ENCODE assay signal across 28 cellular contexts in genomic region chr21:38056481-38056880, GRCh38.
"Had no signal": no experiment of that assay in that cellular context is flagged by ENCODE, and none has a peak within 500 bp of the region (broad histone marks: within the 10 kb centered on the region; RNA-seq: fewer than 3 reads in every experiment).

No MANE protein-coding gene starts in this region.

- H3K9me3 ChIP-seq: stomach, suprapubic skin, testis, thoracic aorta, thyroid gland, tibial artery, tibial nerve, transverse colon, upper lobe of left lung, upper lobe of right lung, uterus, vagina had no signal

- H3K27me3 ChIP-seq: stomach, testis, thyroid gland, tibial artery, tibial nerve, transverse colon, upper lobe of left lung, upper lobe of right lung, uterus, vagina had no signal

- ATAC-seq: stimulated activated memory B cell treated with anti-CD40 and anti-IgM and Interleukin-4, amounts not matched to agents 10 μg/mL and 1 μg/mL and 100 μg/mL, for 72 hours; stimulated activated naive B cell treated with anti-CD40 and anti-IgM and Interleukin-4, amounts not matched to agents 10 μg/mL and 1 μg/mL and 100 μg/mL, for 72 hours; stimulated activated naive CD8-positive, alpha-beta T cell treated with anti-CD3 and anti-CD28 coated beads, Interleukin-15, amount 100 ng/mL, for 72 hours; stimulated activated naive CD8-positive, alpha-beta T cell treated with anti-CD3 and anti-CD28 coated beads, Interleukin-15, Interleukin-2, amounts not matched to agents 100 U/mL and 50 U/mL, for 24 hours; upper lobe of right lung had no signal

- H3K36me3 Mint-ChIP-seq: stimulated activated memory B cell treated with anti-CD40 and anti-IgM and Interleukin-4, amounts not matched to agents 10 μg/mL and 1 μg/mL and 100 μg/mL, for 72 hours; type B pancreatic cell had no signal

- FAIRE-seq: urothelium cell line had no signal

- H3K27ac Mint-ChIP-seq: stimulated activated memory B cell treated with anti-CD40 and anti-IgM and Interleukin-4, amounts not matched to agents 10 μg/mL and 1 μg/mL and 100 μg/mL, for 72 hours; stimulated activated naive B cell treated with anti-CD40 and anti-IgM and Interleukin-4, amounts not matched to agents 10 μg/mL and 1 μg/mL and 100 μg/mL, for 72 hours; stimulated activated naive CD8-positive, alpha-beta T cell treated with anti-CD3 and anti-CD28 coated beads, Interleukin-15, amount 100 ng/mL, for 72 hours; stimulated activated naive CD8-positive, alpha-beta T cell treated with anti-CD3 and anti-CD28 coated beads, Interleukin-15, Interleukin-2, amounts not matched to agents 100 ng/mL and 50 ng/mL, for 24 hours; type B pancreatic cell had no signal

- H3K4me3 Mint-ChIP-seq: stimulated activated memory B cell treated with anti-CD40 and anti-IgM and Interleukin-4, amounts not matched to agents 10 μg/mL and 1 μg/mL and 100 μg/mL, for 72 hours; stimulated activated naive B cell treated with anti-CD40 and anti-IgM and Interleukin-4, amounts not matched to agents 10 μg/mL and 1 μg/mL and 100 μg/mL, for 72 hours; stimulated activated naive CD8-positive, alpha-beta T cell treated with anti-CD3 and anti-CD28 coated beads, Interleukin-15, amount 100 ng/mL, for 72 hours; stimulated activated naive CD8-positive, alpha-beta T cell treated with anti-CD3 and anti-CD28 coated beads, Interleukin-15, Interleukin-2, amounts not matched to agents 100 ng/mL and 50 ng/mL, for 24 hours; type B pancreatic cell had no signal

- H3K4me3 ChIP-seq: stomach, suprapubic skin, testis, thoracic aorta, thyroid gland, tibial artery, tibial nerve, transverse colon, upper lobe of left lung, upper lobe of right lung, uterus, vagina had no signal

- DNase-seq: stimulated activated CD4-positive, alpha-beta T cell treated with anti-CD3 and anti-CD28 coated beads, Interleukin-2, amount 100 ng/mL, for 48 hours; stimulated activated CD4-positive, alpha-beta T cell treated with anti-CD3 and anti-CD28 coated beads, Interleukin-4, amount 100 ng/mL, for 1 hour; stimulated activated CD4-positive, alpha-beta T cell treated with anti-CD3 and anti-CD28 coated beads, Interleukin-4, amount 100 ng/mL, for 24 hours; stimulated activated CD4-positive, alpha-beta T cell treated with anti-CD3 and anti-CD28 coated beads, Interleukin-4, amount 100 ng/mL, for 4 hours; stimulated activated CD8-positive, alpha-beta memory T cell treated with anti-CD3 and anti-CD28 coated beads, Interleukin-4, amount 100 ng/mL, for 48 hours; stimulated activated naive B cell treated with anti-CD40 and anti-IgM and Interleukin-4, amounts not matched to agents 10 μg/mL and 1 μg/mL and 100 μg/mL, for 72 hours; stimulated activated naive CD4-positive, alpha-beta T cell; stimulated activated naive CD4-positive, alpha-beta T cell treated with Interleukin-2 at 50 U/mL for 16 hours; stimulated activated naive CD8-positive, alpha-beta T cell treated with anti-CD3 and anti-CD28 coated beads, Interleukin-15, amount 100 ng/mL, for 72 hours; stimulated activated naive CD8-positive, alpha-beta T cell treated with anti-CD3 and anti-CD28 coated beads, Interleukin-15, Interleukin-2, amounts not matched to agents 100 U/mL and 50 U/mL, for 24 hours; stomach; substantia nigra; testis; thyroid gland; tibial artery; transverse colon; trophoblast cell; upper lobe of left lung; upper lobe of right lung; uterus had no signal

- H3K36me3 ChIP-seq: stomach, suprapubic skin, thoracic aorta, thyroid gland, tibial artery, tibial nerve, transverse colon, upper lobe of left lung, upper lobe of right lung, uterus, vagina had no signal

- H3K4me1 Mint-ChIP-seq: stimulated activated memory B cell treated with anti-CD40 and anti-IgM and Interleukin-4, amounts not matched to agents 10 μg/mL and 1 μg/mL and 100 μg/mL, for 72 hours; stimulated activated naive B cell treated with anti-CD40 and anti-IgM and Interleukin-4, amounts not matched to agents 10 μg/mL and 1 μg/mL and 100 μg/mL, for 72 hours; stimulated activated naive CD8-positive, alpha-beta T cell treated with anti-CD3 and anti-CD28 coated beads, Interleukin-15, amount 100 ng/mL, for 72 hours had no signal

- H3K4me1 ChIP-seq: stomach, suprapubic skin, testis, thyroid gland, tibial artery, tibial nerve, transverse colon, upper lobe of left lung, upper lobe of right lung, uterus, vagina had no signal

- H3K27ac ChIP-seq: stomach, suprapubic skin, testis, thoracic aorta, thyroid gland, tibial artery, tibial nerve, transverse colon, upper lobe of left lung, upper lobe of right lung, uterus, vagina had no signal
